ENCODE assay signal across 30 cellular contexts in genomic region chr6:24643925-24644324, GRCh38. TPM values are rescaled to one million over a fixed set of nuclear protein-coding genes. Genes with fewer than 3 reads are reported as not detected.
"Had no signal": no experiment of that assay in that cellular context is flagged by ENCODE, and none has a peak within 500 bp of the region (broad histone marks: within the 10 kb centered on the region; RNA-seq: fewer than 3 reads in every experiment).

No MANE protein-coding gene starts in this region.

- FAIRE-seq: colon, pancreas had no signal

- H3K9me3 ChIP-seq: gastrocnemius medialis, pancreas, prostate gland, thoracic aorta, uterus had no signal

- DNase-seq: activated CD4-positive, alpha-beta T cell treated with anti-CD3 and anti-CD28 coated beads, Interleukin-2, amount 10 ng/mL, durations not matched to agents 7 days and 5 days; activated CD4-positive, CD25-positive, alpha-beta regulatory T cell treated with anti-CD3 and anti-CD28 coated beads, Interleukin-2, amount 50 U/mL, for 72 hours; activated CD8-positive, alpha-beta T cell treated with anti-CD3 and anti-CD28 coated beads for 36 hours; activated naive CD8-positive, alpha-beta T cell treated with anti-CD3 and anti-CD28 coated beads, Interleukin-2, amount 50 U/mL, for 24 hours; activated T-cell treated with anti-CD3 and anti-CD28 coated beads, Interleukin-2, amount 50 U/mL, for 48 hours; effector memory CD4-positive, alpha-beta T cell; erythroblast; gastrocnemius medialis; glutamatergic neuron; islet precursor cell; left cardiac atrium; left ventricle myocardium superior; mammary epithelial cell; naive B cell; nephron progenitor cell; pancreas; retina; stimulated activated CD4-positive, alpha-beta T cell treated with anti-CD3 and anti-CD28 coated beads, Interleukin-12 subunit alpha, Interleukin-12 subunit beta, amount 100 ng/mL, for 4 hours; stimulated activated CD4-positive, alpha-beta T cell treated with anti-CD3 and anti-CD28 coated beads, Interleukin-4, amount 100 ng/mL, for 1 hour; stimulated activated naive CD8-positive, alpha-beta T cell treated with anti-CD3 and anti-CD28 coated beads, Interleukin-15, Interleukin-2, amounts not matched to agents 100 U/mL and 50 U/mL, for 24 hours; T1000; uterus; WERI-Rb-1 had no signal

- ATAC-seq: activated CD8-positive, alpha-beta T cell treated with anti-CD3 and anti-CD28 coated beads for 36 hours; activated naive CD8-positive, alpha-beta T cell treated with anti-CD3 and anti-CD28 coated beads, Interleukin-2, amount 50 U/mL, for 24 hours; gastrocnemius medialis; left cardiac atrium; left ventricle myocardium superior; pancreas; sciatic nerve; stimulated activated naive CD8-positive, alpha-beta T cell treated with anti-CD3 and anti-CD28 coated beads, Interleukin-15, Interleukin-2, amounts not matched to agents 100 U/mL and 50 U/mL, for 24 hours had no signal

- H3K36me3 ChIP-seq: gastrocnemius medialis, pancreas, prostate gland, thoracic aorta, uterus, WERI-Rb-1 had no signal

- H3K4me2 ChIP-seq: hepatocyte had no signal

- H2AFZ ChIP-seq: hepatocyte had no signal

- H3K27me3 ChIP-seq: pancreas had no signal

- H3K4me1 ChIP-seq: pancreas, prostate gland had no signal

- H3K79me2 ChIP-seq: hepatocyte had no signal

- H3K27ac ChIP-seq: gastrocnemius medialis, hepatocyte, pancreas, prostate gland, skin epidermis, thoracic aorta, uterus, WERI-Rb-1 had no signal

- H3K4me3 ChIP-seq: gastrocnemius medialis, hepatocyte, pancreas, prostate gland, skin epidermis, thoracic aorta, uterus had no signal

RNA-seq across cellular contexts. Expression of gene KIAA0319, which starts 2.1 kb away (rescaled TPM):
- total RNA-seq: activated T-helper 2 cell treated with anti-CD3 and anti-CD28 coated beads, Interferon-gamma antibody, Interleukin-2, Interleukin-4, amounts not matched to agents 10 μg/mL and 5 μg/mL and 100 μg/mL, durations not matched to agents 14 hours and 24 hours and 36 hours; gastrocnemius medialis; left ventricle myocardium superior; mammary epithelial cell; thoracic aorta had no signal
